In genomic region chr10:53315709-53316108, GRCh38 we compare ENCODE assay signal across 17 cellular contexts.
DNase-seq lines count a peak whose midpoint lies in the region; ATAC-seq and TF ChIP-seq lines count a peak whose summit lies in the region.
"Had no signal": no experiment of that assay in that cellular context is flagged by ENCODE, and none has a peak within 500 bp of the region (broad histone marks: within the 10 kb centered on the region; RNA-seq: fewer than 3 reads in every experiment).

No MANE protein-coding gene starts in this region.

- no peaks in the 10 kb centered on the region for H3K36me3 ChIP-seq in neural cell (ENCODE audit: insufficient read depth, low read length)
- H3K36me3 ChIP-seq: heart right ventricle had no signal

- ATAC-seq in HG03460 (IDR thresholded peaks at IDR 0.05; ENCODE audit: unreplicated experiment) = no peak
- no peak for ATAC-seq in GM18519 (IDR thresholded peaks at IDR 0.05; ENCODE audit: low FRiP score, unreplicated experiment)
- ATAC-seq: heart right ventricle; stimulated activated naive CD8-positive, alpha-beta T cell treated with anti-CD3 and anti-CD28 coated beads, Interleukin-15, amount 100 ng/mL, for 72 hours had no signal

- no peak overlapping the region for H3K9ac ChIP-seq in neural cell (ENCODE audit: low read length)
- H3K9ac ChIP-seq: KMS-11 had no signal

- no peaks in the 10 kb centered on the region for H3K9me3 ChIP-seq in neural cell (ENCODE audit: low read length)
- H3K9me3 ChIP-seq: heart right ventricle had no signal

- H3F3A ChIP-seq in neural cell (ENCODE audit: insufficient read depth, low read length, poor library complexity, severe bottlenecking) = no peaks in the 10 kb centered on the region

- DNase-seq in HS-5 (ENCODE audit: low read depth) (peak; percentile 16), SK-MEL-5 (ENCODE audit: low read depth, low spot score) (peak; percentile 13), epithelial cell of esophagus (ENCODE audit: low read depth) (peak; percentile 47)
- no peak for DNase-seq in stimulated activated CD4-positive, alpha-beta T cell treated with anti-CD3 and anti-CD28 coated beads, Interleukin-1b, Interleukin-23, amount 100 ng/mL, for 48 hours
- DNase-seq: activated naive CD8-positive, alpha-beta T cell treated with anti-CD3 and anti-CD28 coated beads, Interleukin-2, amount 10 ng/mL, durations not matched to agents 7 days and 5 days; activated T-cell treated with anti-CD3 and anti-CD28 coated beads, Interleukin-2, amount 50 U/mL, for 24 hours; AML-193; Calu3; heart right ventricle; NCI-H1436 treated with DMSO at 0.1 percent for 48 hours; NCI-H446; posterior cingulate gyrus; stimulated activated naive CD8-positive, alpha-beta T cell treated with anti-CD3 and anti-CD28 coated beads, Interleukin-15, amount 100 ng/mL, for 72 hours had no signal

- H3K4me2 ChIP-seq in neural cell (ENCODE audit: low read length) = no peak overlapping the region
- H3K4me2 ChIP-seq: KMS-11 had no signal

- TF ChIP-seq CTCF in epithelial cell of esophagus (IDR thresholded peaks at IDR 0.05; ENCODE audit: insufficient read depth, low read depth, low read length, missing control alignments) (no peak), neural cell (IDR thresholded peaks at IDR 0.05; ENCODE audit: poor library complexity, severe bottlenecking) (peak; percentile 39)

- no peaks in the 10 kb centered on the region for H4K20me1 ChIP-seq in neural cell (ENCODE audit: insufficient read depth)

- H3K9me2 ChIP-seq in neural cell (ENCODE audit: insufficient read depth, low read length) = no peaks in the 10 kb centered on the region

- no peaks in the 10 kb centered on the region for H3K79me2 ChIP-seq in neural cell (replicated peaks; ENCODE audit: insufficient read depth, low read length)

- in situ Hi-C loops in SK-MEL-5 (cut with HindIII; ENCODE audit: low pct_unique_long_range_greater_than_20kb, low sequenced_read_pairs) = no loop called here

- H3K27ac ChIP-seq in neural cell (ENCODE audit: low read length) = no peak overlapping the region
- H3K27ac ChIP-seq: heart right ventricle, KMS-11 had no signal

- no peak overlapping the region for H2AFZ ChIP-seq in neural cell (ENCODE audit: low read depth, low read length)

- no peak for TF ChIP-seq EP300 in neural cell (conservative IDR thresholded peaks at IDR 0.05; ENCODE audit: poor library complexity, severe bottlenecking)

- TF ChIP-seq RAD21 in neural cell (conservative IDR thresholded peaks at IDR 0.05) = peak; percentile 49

- H3K4me3 ChIP-seq in epithelial cell of esophagus (ENCODE audit: low read length) = no peak overlapping the region
- no peak overlapping the region for H3K4me3 ChIP-seq in neural cell (ENCODE audit: low read length)
- H3K4me3 ChIP-seq: heart right ventricle had no signal

- no peaks in the 10 kb centered on the region for H3K27me3 ChIP-seq in neural cell (ENCODE audit: insufficient read depth, low read depth, low read length)
- H3K27me3 ChIP-seq: heart right ventricle had no signal

TF ChIP-seq in neural cell, 6 proteins besides CTCF, POLR2A, EP300 and RAD21:
- TF ChIP-seq REST (IDR thresholded peaks at IDR 0.05; ENCODE audit: borderline replicate concordance) (no peak), TAF1 (IDR thresholded peaks at IDR 0.05; ENCODE audit: low read depth) (no peak), SMC3 (conservative IDR thresholded peaks at IDR 0.05; ENCODE audit: poor library complexity) (no peak), EZH2 (IDR thresholded peaks at IDR 0.05; ENCODE audit: borderline replicate concordance, insufficient read depth, low read length, poor library complexity, severe bottlenecking) (no peak), MXI1 (conservative IDR thresholded peaks at IDR 0.05; ENCODE audit: poor library complexity, severe bottlenecking) (no peak), POLR2AphosphoS5 (IDR thresholded peaks at IDR 0.05) (no peak)
